20 cellular contexts compared by ENCODE assay signal in genomic region chr13:110290153-110290552, GRCh38. TPM values are rescaled to one million over a fixed set of nuclear protein-coding genes. Genes with fewer than 3 reads are reported as not detected.
"Had no signal": no experiment of that assay in that cellular context is flagged by ENCODE, and none has a peak within 500 bp of the region (broad histone marks: within the 10 kb centered on the region; RNA-seq: fewer than 3 reads in every experiment).

No MANE protein-coding gene starts in this region.

- H3K4me3 ChIP-seq: neural progenitor cell, psoas muscle had no signal

- H3K27ac ChIP-seq: neural progenitor cell, psoas muscle had no signal

- H3K36me3 ChIP-seq: neural progenitor cell had no signal

- H3K4me1 Mint-ChIP-seq: activated naive CD8-positive, alpha-beta T cell treated with anti-CD3 and anti-CD28 coated beads, Interleukin-2, amount 10 ng/mL, durations not matched to agents 7 days and 5 days; memory B cell; naive thymus-derived CD8-positive, alpha-beta T cell had no signal

- H3K4me2 ChIP-seq: neural progenitor cell had no signal

- H2AFZ ChIP-seq: neural progenitor cell had no signal

- H3K27ac Mint-ChIP-seq: activated CD4-positive, alpha-beta memory T cell treated with anti-CD3 and anti-CD28 coated beads for 36 hours; activated naive CD4-positive, alpha-beta T cell treated with anti-CD3 and anti-CD28 coated beads for 36 hours; activated naive CD8-positive, alpha-beta T cell treated with anti-CD3 and anti-CD28 coated beads, Interleukin-2, amount 10 ng/mL, durations not matched to agents 7 days and 5 days; activated T-cell treated with anti-CD3 and anti-CD28 coated beads, Interleukin-2, amount 50 U/mL, for 72 hours; memory B cell; naive thymus-derived CD8-positive, alpha-beta T cell; neural progenitor cell; stimulated activated naive CD8-positive, alpha-beta T cell treated with anti-CD3 and anti-CD28 coated beads, Interleukin-15, Interleukin-2, amounts not matched to agents 100 ng/mL and 50 ng/mL, for 24 hours; T-helper 1 cell treated with Interleukin-12 subunit alpha and Interleukin-12 subunit beta and Interleukin-4 antibody, amounts not matched to agents 30 μg/mL and 1 μg/mL, for 36 hours; type B pancreatic cell had no signal

- H3K27me3 ChIP-seq: neural progenitor cell had no signal

- H3K4me3 Mint-ChIP-seq: activated CD4-positive, alpha-beta memory T cell treated with anti-CD3 and anti-CD28 coated beads for 36 hours; activated naive CD4-positive, alpha-beta T cell treated with anti-CD3 and anti-CD28 coated beads for 36 hours; activated naive CD8-positive, alpha-beta T cell treated with anti-CD3 and anti-CD28 coated beads, Interleukin-2, amount 10 ng/mL, durations not matched to agents 7 days and 5 days; activated T-cell treated with anti-CD3 and anti-CD28 coated beads, Interleukin-2, amount 50 U/mL, for 72 hours; memory B cell; naive thymus-derived CD8-positive, alpha-beta T cell; neural progenitor cell; stimulated activated naive CD8-positive, alpha-beta T cell treated with anti-CD3 and anti-CD28 coated beads, Interleukin-15, Interleukin-2, amounts not matched to agents 100 ng/mL and 50 ng/mL, for 24 hours; T-helper 1 cell treated with Interleukin-12 subunit alpha and Interleukin-12 subunit beta and Interleukin-4 antibody, amounts not matched to agents 30 μg/mL and 1 μg/mL, for 36 hours; type B pancreatic cell had no signal

- H3K27me3 Mint-ChIP-seq: memory B cell, type B pancreatic cell had no signal

- H3K36me3 Mint-ChIP-seq: activated CD4-positive, alpha-beta memory T cell treated with anti-CD3 and anti-CD28 coated beads for 36 hours; activated naive CD8-positive, alpha-beta T cell treated with anti-CD3 and anti-CD28 coated beads, Interleukin-2, amount 10 ng/mL, durations not matched to agents 7 days and 5 days; memory B cell; naive thymus-derived CD8-positive, alpha-beta T cell had no signal

- ATAC-seq: activated T-cell treated with anti-CD3 and anti-CD28 coated beads, Interleukin-2, amount 50 U/mL, for 72 hours; naive thymus-derived CD8-positive, alpha-beta T cell; psoas muscle; right cardiac atrium had no signal

- H3K9me3 ChIP-seq: psoas muscle had no signal

- DNase-seq: activated CD4-positive, alpha-beta memory T cell treated with anti-CD3 and anti-CD28 coated beads for 36 hours; activated CD4-positive, alpha-beta T cell treated with anti-CD3 and anti-CD28 coated beads for 48 hours; activated CD4-positive, CD25-positive, alpha-beta regulatory T cell; activated effector memory CD4-positive, alpha-beta T cell treated with Interleukin-2 at 50 U/mL for 16 hours; activated naive CD4-positive, alpha-beta T cell treated with anti-CD3 and anti-CD28 coated beads for 36 hours; activated naive CD8-positive, alpha-beta T cell treated with anti-CD3 and anti-CD28 coated beads, Interleukin-2, amount 10 ng/mL, durations not matched to agents 7 days and 5 days; activated T-cell treated with anti-CD3 and anti-CD28 coated beads, Interleukin-2, amount 50 U/mL, for 72 hours; amniotic stem cell; cerebellar nuclear complex; erythroblast; hypothalamus; naive thymus-derived CD8-positive, alpha-beta T cell; psoas muscle; right cardiac atrium; stimulated activated CD4-positive, alpha-beta T cell treated with anti-CD3 and anti-CD28 coated beads, Interleukin-1b, Interleukin-23, amount 100 ng/mL, for 48 hours had no signal

- H3K9me3 Mint-ChIP-seq: activated CD4-positive, alpha-beta memory T cell treated with anti-CD3 and anti-CD28 coated beads for 36 hours; activated naive CD4-positive, alpha-beta T cell treated with anti-CD3 and anti-CD28 coated beads for 36 hours; T-helper 1 cell treated with Interleukin-12 subunit alpha and Interleukin-12 subunit beta and Interleukin-4 antibody, amounts not matched to agents 30 μg/mL and 1 μg/mL, for 36 hours had no signal

- H3K4me1 ChIP-seq: psoas muscle had no signal

- H3K9ac ChIP-seq: neural progenitor cell had no signal

RNA-seq across cellular contexts. Expression of gene COL4A1, which starts 16.8 kb away (rescaled TPM):
- total RNA-seq: activated CD4-positive, alpha-beta memory T cell treated with anti-CD3 and anti-CD28 coated beads for 36 hours; activated naive CD8-positive, alpha-beta T cell treated with anti-CD3 and anti-CD28 coated beads, Interleukin-2, amount 10 ng/mL, durations not matched to agents 7 days and 5 days; naive thymus-derived CD8-positive, alpha-beta T cell had no signal
- polyA plus RNA-seq: naive thymus-derived CD8-positive, alpha-beta T cell had no signal

RNA-seq across cellular contexts. Expression of gene COL4A2, which starts 16.9 kb away (rescaled TPM):
- total RNA-seq: activated CD4-positive, alpha-beta memory T cell treated with anti-CD3 and anti-CD28 coated beads for 36 hours; activated naive CD4-positive, alpha-beta T cell treated with anti-CD3 and anti-CD28 coated beads for 36 hours; activated naive CD8-positive, alpha-beta T cell treated with anti-CD3 and anti-CD28 coated beads, Interleukin-2, amount 10 ng/mL, durations not matched to agents 7 days and 5 days; activated T-cell treated with anti-CD3 and anti-CD28 coated beads, Interleukin-2, amount 50 U/mL, for 72 hours; naive thymus-derived CD8-positive, alpha-beta T cell had no signal
- polyA plus RNA-seq: naive thymus-derived CD8-positive, alpha-beta T cell had no signal
